In the genomic region with DNA sequence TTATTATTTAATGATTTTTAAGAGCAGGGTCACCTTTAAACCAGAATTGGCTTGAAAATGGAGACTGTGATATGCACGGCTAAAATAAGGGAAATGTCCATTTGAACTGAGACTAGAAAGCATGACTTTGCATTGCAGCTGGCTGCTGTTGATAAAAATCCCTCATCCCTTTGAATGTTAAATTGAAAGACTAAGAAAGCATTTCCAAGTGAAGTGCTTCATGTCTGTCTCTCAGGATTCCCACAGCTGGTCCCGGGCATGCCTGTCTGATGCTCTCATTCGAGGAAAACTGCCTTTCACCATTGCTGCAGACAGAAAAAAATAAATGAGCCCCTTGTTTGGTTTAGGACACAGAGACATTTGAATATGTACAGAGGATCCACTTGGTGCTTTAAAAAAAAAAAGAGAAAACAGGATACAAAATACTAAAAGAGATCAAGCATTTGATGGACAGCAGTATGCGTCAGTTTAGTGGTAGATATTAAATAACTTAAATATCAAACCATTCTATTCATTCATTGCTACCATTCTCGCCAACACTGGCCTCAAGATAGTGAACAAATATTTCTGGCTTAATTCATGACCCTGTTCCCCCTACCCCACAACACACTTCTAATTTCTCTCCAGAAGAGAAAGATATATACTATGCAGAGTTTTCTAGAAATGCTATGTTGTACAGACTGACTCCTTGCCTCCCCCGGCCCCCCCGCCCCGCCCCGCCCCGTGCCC, we compare ENCODE assay signal across 12 cellular contexts. TPM values are rescaled to one million over a fixed set of nuclear protein-coding genes. Genes with fewer than 3 reads are reported as not detected.
DNase-seq lines count a peak whose midpoint lies in the region; ATAC-seq and TF ChIP-seq lines count a peak whose summit lies in the region.
"Had no signal": no experiment of that assay in that cellular context is flagged by ENCODE, and none has a peak within 500 bp of the region (broad histone marks: within the 10 kb centered on the region; RNA-seq: fewer than 3 reads in every experiment).

No MANE protein-coding gene starts in this region.

- H3K36me3 ChIP-seq in CD8-positive, alpha-beta T cell (ENCODE audit: insufficient read depth, low read length), result no peaks in the 10 kb centered on the region
- H3K36me3 ChIP-seq in trophoblast cell (ENCODE audit: control insufficient read depth in 1 of 2, insufficient read depth in 2 of 2, low read length in 2 of 2), result no peaks in the 10 kb centered on the region
- H3K36me3 ChIP-seq in mammary epithelial cell (ENCODE audit: insufficient read depth, low read length), result no peaks in the 10 kb centered on the region
- H3K36me3 ChIP-seq in MG63, result no peaks in the 10 kb centered on the region
- H3K36me3 ChIP-seq: ovary had no signal

- H3K27me3 Mint-ChIP-seq in CD8-positive, alpha-beta T cell (ENCODE audit: low read depth), result no peaks in the 10 kb centered on the region
- no peaks in the 10 kb centered on the region for H3K27me3 Mint-ChIP-seq in brain

- H3K4me1 ChIP-seq in CD8-positive, alpha-beta T cell (ENCODE audit: insufficient read depth, low read length), result peaks cover 13% of the 10 kb centered on the region
- H3K4me1 ChIP-seq in trophoblast cell (ENCODE audit: control insufficient read depth in 1 of 2, insufficient read depth in 2 of 2, low read length in 2 of 2) (peaks cover 17 to 20% of the 10 kb centered on the region in 2 experiments), mammary epithelial cell (ENCODE audit: insufficient read depth, low read length) (peaks cover 3% of the 10 kb centered on the region)

- no CpG with 5 or more reads among the region's 10 CpGs for WGBS in trophoblast cell (ENCODE audit: extremely low coverage, insufficient coverage, insufficient read length)
- 84% methylated on average over 10 of the region's 10 CpGs for WGBS in mammary epithelial cell (ENCODE audit: low coverage, missing lambda C conversion rate)

- no peak for ATAC-seq in CD8-positive, alpha-beta T cell
- ATAC-seq in HG03097 (IDR thresholded peaks at IDR 0.05; ENCODE audit: low FRiP score, unreplicated experiment), result peak; percentile 2

- H3K14ac ChIP-seq in trophoblast cell (ENCODE audit: low read length), result no peak overlapping the region

- H3K9me3 Mint-ChIP-seq in CD8-positive, alpha-beta T cell, result no peaks in the 10 kb centered on the region
- H3K9me3 Mint-ChIP-seq in brain, result peaks cover 0 to 2% (median 0%) of the 10 kb centered on the region in 5 experiments

- peaks cover 23% of the 10 kb centered on the region for H3K4me1 Mint-ChIP-seq in CD8-positive, alpha-beta T cell (ENCODE audit: low read depth)
- H3K4me1 Mint-ChIP-seq in brain, result peaks cover 15% of the 10 kb centered on the region

- dilution Hi-C loops in mammary epithelial cell (cut with HindIII; ENCODE audit: low sequenced_read_pairs), result no loop called here

- H4K12ac ChIP-seq in trophoblast cell (ENCODE audit: low read depth, low read length), result no peak overlapping the region

- no peak overlapping the region for H2BK120ac ChIP-seq in trophoblast cell (ENCODE audit: insufficient read depth, low read length, poor library complexity)

- no peak overlapping the region for H3K18ac ChIP-seq in trophoblast cell (ENCODE audit: low read length)

- no peaks in the 10 kb centered on the region for H3K9me3 ChIP-seq in CD8-positive, alpha-beta T cell (ENCODE audit: low read length)
- no peaks in the 10 kb centered on the region for H3K9me3 ChIP-seq in trophoblast cell (ENCODE audit: insufficient read depth, low read depth, low read length)
- no peaks in the 10 kb centered on the region for H3K9me3 ChIP-seq in mammary epithelial cell (replicated peaks; ENCODE audit: insufficient read depth, low read length)
- no peaks in the 10 kb centered on the region for H3K9me3 ChIP-seq in MG63
- H3K9me3 ChIP-seq: ovary, tibial artery had no signal

- H3K79me1 ChIP-seq in trophoblast cell (ENCODE audit: low read length), result peaks cover 2% of the 10 kb centered on the region

- in situ Hi-C loops in mammary epithelial cell (cut with MboI; ENCODE audit: low sequenced_read_pairs in 2 of 2), result no loop called here

- no peak overlapping the region for H2BK5ac ChIP-seq in trophoblast cell (ENCODE audit: low read depth, low read length, poor library complexity)

- no peak overlapping the region for H3K4me3 ChIP-seq in CD8-positive, alpha-beta T cell (ENCODE audit: low read depth, low read length)
- H3K4me3 ChIP-seq in trophoblast cell (ENCODE audit: low read depth, low read length) (no peak overlapping the region), mammary epithelial cell (replicated peaks in 1 of 3; ENCODE audit: insufficient read depth in 1 of 3, low read depth in 2 of 3, low read length in 3 of 3) (no peak overlapping the region), MG63 (no peak overlapping the region)
- H3K4me3 ChIP-seq: ovary, tibial artery had no signal

- intact Hi-C loops in CD8-positive, alpha-beta T cell (cut with DNase I, micrococcal nuclease), result no loop called here
- intact Hi-C loops in mammary epithelial cell (cut with micrococcal nuclease), result no loop called here

- no TSS peak for BruUV-seq in mammary epithelial cell (replicated peaks; lab: Mats Ljungman, UMichigan)

- peak overlapping the region; percentile 79 for H3K27ac Mint-ChIP-seq in CD8-positive, alpha-beta T cell
- peak overlapping the region in 4 of 5 experiments; percentile 26 to 74 (median 45) for H3K27ac Mint-ChIP-seq in brain

- CTCF ChIA-PET in CD8-positive, alpha-beta T cell (lab: Charles Lee), result no interaction called here
- CTCF ChIA-PET in mammary epithelial cell (lab: Charles Lee; ENCODE audit: low non-redundant PET), result no interaction called here

- no peak overlapping the region for H2BK12ac ChIP-seq in trophoblast cell (ENCODE audit: low read length)

- POLR2A ChIA-PET in CD8-positive, alpha-beta T cell (lab: Charles Lee), result interaction anchor here (0.6 kb wide), 1 partner anchor 552 kb away, joined by 4 read pairs; no protein-coding TSS in a partner anchor

- H3K4me2 ChIP-seq in trophoblast cell (ENCODE audit: low read length) (no peak overlapping the region), mammary epithelial cell (ENCODE audit: insufficient read depth, low read depth, low read length) (no peak overlapping the region)

- no peaks in the 10 kb centered on the region for H4K20me1 ChIP-seq in mammary epithelial cell (ENCODE audit: insufficient read depth, low read length)

- no peak overlapping the region for H3K4ac ChIP-seq in trophoblast cell (ENCODE audit: low read depth, low read length)

- H3K27me3 ChIP-seq in CD8-positive, alpha-beta T cell (ENCODE audit: insufficient read depth, low read length), result no peaks in the 10 kb centered on the region
- H3K27me3 ChIP-seq in trophoblast cell (ENCODE audit: insufficient read depth, low read length) (no peaks in the 10 kb centered on the region), mammary epithelial cell (ENCODE audit: insufficient read depth, low read length) (no peaks in the 10 kb centered on the region), MG63 (no peaks in the 10 kb centered on the region)
- H3K27me3 ChIP-seq: ovary, tibial artery had no signal

- H3K23ac ChIP-seq in trophoblast cell (ENCODE audit: low read length), result no peak overlapping the region

- H3K79me2 ChIP-seq in trophoblast cell (ENCODE audit: control insufficient read depth, insufficient read depth, low read length, poor library complexity), result no peaks in the 10 kb centered on the region
- no peaks in the 10 kb centered on the region for H3K79me2 ChIP-seq in mammary epithelial cell (ENCODE audit: insufficient read depth, low read length)

- H2AFZ ChIP-seq in trophoblast cell (ENCODE audit: insufficient read depth, low read length, poor library complexity) (no peak overlapping the region), mammary epithelial cell (ENCODE audit: low read depth, low read length) (no peak overlapping the region)

- H3K27ac ChIP-seq in CD8-positive, alpha-beta T cell (ENCODE audit: low read depth, low read length), result no peak overlapping the region
- H3K27ac ChIP-seq in trophoblast cell (ENCODE audit: low read depth, low read length) (peak overlapping the region; percentile 39), mammary epithelial cell (ENCODE audit: insufficient read depth, low read depth, low read length) (no peak overlapping the region)
- H3K27ac ChIP-seq: ovary, tibial artery had no signal

- no peaks in the 10 kb centered on the region for H3K36me3 Mint-ChIP-seq in CD8-positive, alpha-beta T cell
- peaks cover 49% of the 10 kb centered on the region for H3K36me3 Mint-ChIP-seq in brain

- H3K9ac ChIP-seq in trophoblast cell (ENCODE audit: low read length) (no peak overlapping the region), mammary epithelial cell (ENCODE audit: insufficient read depth, low read length) (no peak overlapping the region)

- no peak overlapping the region for H4K91ac ChIP-seq in trophoblast cell (ENCODE audit: low read depth, low read length)

- no peak overlapping the region for H2AK5ac ChIP-seq in trophoblast cell (ENCODE audit: low read length)

- TF ChIP-seq CTCF in CD8-positive, alpha-beta T cell (IDR thresholded peaks at IDR 0.05), result no peak
- no peak for TF ChIP-seq CTCF in brain (conservative IDR thresholded peaks at IDR 0.05)
- no peak for TF ChIP-seq CTCF in mammary epithelial cell (conservative IDR thresholded peaks at IDR 0.05 in 1 of 2, IDR thresholded peaks at IDR 0.05 in 1 of 2; ENCODE audit: extremely low read depth in 1 of 2, insufficient read depth in 1 of 2, low read depth in 1 of 2, low read length in 2 of 2)

- no peak for DNase-seq in CD8-positive, alpha-beta T cell
- no peak for DNase-seq in trophoblast cell
- DNase-seq in activated CD4-positive, CD25-positive, alpha-beta regulatory T cell (lab: John Stamatoyannopoulos, UW), result no peak
- DNase-seq in NCI-H1694 treated with DMSO at 0.1 percent for 48 hours (lab: John Stamatoyannopoulos, UW), result no peak
- DNase-seq in mammary epithelial cell, result no peak
- DNase-seq in MG63, result no peak
- DNase-seq: cerebellar nuclear complex, NCI-H2081, ovary had no signal

- peak overlapping the region; percentile 72 for H3K4me3 Mint-ChIP-seq in CD8-positive, alpha-beta T cell
- peak overlapping the region in 2 of 5 experiments; percentile 14 to 69 for H3K4me3 Mint-ChIP-seq in brain

- H4K8ac ChIP-seq in trophoblast cell (ENCODE audit: low read depth, low read length), result no peak overlapping the region

RNA-seq across cellular contexts. Expression of a gene that starts 55.0 kb away (rescaled TPM):
- total RNA-seq in CD8-positive, alpha-beta T cell, result 10 to 100 TPM; 13.7 to 16.0 TPM
- polyA plus RNA-seq in brain (ENCODE audit: insufficient read depth, low read depth, low replicate concordance), result 39.1 TPM
- polyA plus RNA-seq in trophoblast cell (2013), result 32.2 and 33.6 TPM in 2 replicates
- 10 to 100 TPM; 21.0 to 22.1 TPM for total RNA-seq in mammary epithelial cell
- polyA plus RNA-seq in mammary epithelial cell, result 21.8 TPM
- 30.2 TPM for polyA minus RNA-seq in mammary epithelial cell
- total RNA-seq in MG63 (2014; rRNA removed; shearing (Covaris generic); ENCODE audit: low replicate concordance), result 36.2 and 40.6 TPM in 2 replicates
